Comparison of ENCODE assay signal across 34 cellular contexts in genomic region chr6:66161546-66162108, GRCh38.
"Had no signal": no experiment of that assay in that cellular context is flagged by ENCODE, and none has a peak within 500 bp of the region (broad histone marks: within the 10 kb centered on the region; RNA-seq: fewer than 3 reads in every experiment).

No MANE protein-coding gene starts in this region.

- H3K4me3 ChIP-seq: adrenal gland, cardiac muscle cell, colonic mucosa, esophagus squamous epithelium, gastrocnemius medialis, psoas muscle, smooth muscle cell, stomach, thyroid gland, upper lobe of left lung, vagina had no signal

- H3K4me1 ChIP-seq: adrenal gland, colonic mucosa, esophagus squamous epithelium, gastrocnemius medialis, parathyroid adenoma, psoas muscle, stomach, thyroid gland, upper lobe of left lung, vagina had no signal

- H3K9me3 ChIP-seq: adrenal gland, gastrocnemius medialis, thyroid gland, vagina had no signal

- ATAC-seq: activated CD4-positive, CD25-positive, alpha-beta regulatory T cell treated with anti-CD3 and anti-CD28 coated beads, Interleukin-2, amount 50 U/mL, for 24 hours; gastrocnemius medialis; left cardiac atrium; left ventricle myocardium superior; psoas muscle; stimulated activated memory B cell treated with anti-CD40 and anti-IgM and Interleukin-4, amounts not matched to agents 10 μg/mL and 1 μg/mL and 100 μg/mL, for 72 hours had no signal

- DNase-seq: activated CD4-positive, alpha-beta memory T cell treated with anti-CD3 and anti-CD28 coated beads for 36 hours; activated CD4-positive, alpha-beta T cell treated with anti-CD3 and anti-CD28 coated beads for 48 hours; activated CD8-positive, alpha-beta memory T cell treated with anti-CD3 and anti-CD28 coated beads, Interleukin-2, amount 50 U/mL, for 4 hours; activated effector memory CD4-positive, alpha-beta T cell treated with anti-CD3 and anti-CD28 coated beads, Interleukin-2, amount 50 U/mL, for 16 hours; activated naive CD4-positive, alpha-beta T cell treated with anti-CD3 and anti-CD28 coated beads for 36 hours; activated naive CD8-positive, alpha-beta T cell treated with anti-CD3 and anti-CD28 coated beads for 36 hours; activated T-cell treated with anti-CD3 and anti-CD28 coated beads, Interleukin-2, amount 50 U/mL, for 1 hour; adrenal gland; aorta; cerebellar nuclear complex; colonic mucosa; effector CD8-positive, alpha-beta T cell; esophagus squamous epithelium; gastrocnemius medialis; glutamatergic neuron; left cardiac atrium; left ventricle myocardium superior; naive B cell; nucleus accumbens; psoas muscle; stimulated activated CD4-positive, alpha-beta T cell treated with anti-CD3 and anti-CD28 coated beads, Interleukin-1b, Interleukin-23, amount 100 ng/mL, for 48 hours; stimulated activated CD4-positive, alpha-beta T cell treated with anti-CD3 and anti-CD28 coated beads, Interleukin-4, amount 100 ng/mL, for 4 hours; stimulated activated CD8-positive, alpha-beta memory T cell treated with anti-CD3 and anti-CD28 coated beads, Interleukin-4, amount 100 ng/mL, for 48 hours; stomach; thyroid gland; upper lobe of left lung; WERI-Rb-1 had no signal

- H3K27ac ChIP-seq: adrenal gland, cardiac muscle cell, colonic mucosa, epithelial cell of prostate, esophagus squamous epithelium, gastrocnemius medialis, parathyroid adenoma, psoas muscle, stomach, thyroid gland, upper lobe of left lung, vagina, WERI-Rb-1 had no signal

- H3K4me2 ChIP-seq: smooth muscle cell had no signal

- H3K36me3 ChIP-seq: adrenal gland, cardiac muscle cell, colonic mucosa, esophagus squamous epithelium, gastrocnemius medialis, stomach, thyroid gland, upper lobe of left lung, vagina, WERI-Rb-1 had no signal

- H3K79me2 ChIP-seq: parathyroid adenoma had no signal

- H2AFZ ChIP-seq: parathyroid adenoma had no signal

- H3K27me3 ChIP-seq: adrenal gland, cardiac muscle cell, colonic mucosa, esophagus squamous epithelium, gastrocnemius medialis, stomach, thyroid gland, upper lobe of left lung, vagina had no signal

- H3K9ac ChIP-seq: parathyroid adenoma had no signal
